ENCODE assay signal across 19 cellular contexts in genomic region chr11:18524248-18524647, GRCh38. TPM values are rescaled to one million over a fixed set of nuclear protein-coding genes. Genes with fewer than 3 reads are reported as not detected.
A peak's percentile ranks its signal among the peaks of the same experiment; 100 is the strongest.
DNase-seq lines count a peak whose midpoint lies in the region; ATAC-seq, FAIRE-seq and TF ChIP-seq lines count a peak whose summit lies in the region.
"Had no signal": no experiment of that assay in that cellular context is flagged by ENCODE, and none has a peak within 500 bp of the region (broad histone marks: within the 10 kb centered on the region; RNA-seq: fewer than 3 reads in every experiment).

No MANE protein-coding gene starts in this region.

- peaks cover 38% of the 10 kb centered on the region for H3K36me3 Mint-ChIP-seq in stimulated activated naive CD8-positive, alpha-beta T cell treated with anti-CD3 and anti-CD28 coated beads, Interleukin-15, Interleukin-2, amounts not matched to agents 100 ng/mL and 50 ng/mL, for 24 hours (ENCODE audit: low read depth)

- H3K27me3 ChIP-seq in Panc1 (ENCODE audit: control insufficient read depth, insufficient read depth, low read length) (no peaks in the 10 kb centered on the region), endothelial cell of umbilical vein (ENCODE audit: control insufficient read depth in 2 of 2, insufficient read depth in 2 of 2, low read length in 2 of 2) (no peaks in the 10 kb centered on the region), uterus (no peaks in the 10 kb centered on the region)
- H3K27me3 ChIP-seq: ovary had no signal

- dilution Hi-C loops in endothelial cell of umbilical vein (cut with MboI; ENCODE audit: extremely low pct_ligation_motif_present, low sequenced_read_pairs): no loop called here

- no peak overlapping the region for H3K4me2 ChIP-seq in endothelial cell of umbilical vein (ENCODE audit: insufficient read depth, low read length)

- H3K27ac ChIP-seq in Panc1 (ENCODE audit: low read length) (no peak overlapping the region), endothelial cell of umbilical vein (ENCODE audit: insufficient read depth, low read depth, low read length) (no peak overlapping the region), uterus (no peak overlapping the region)
- H3K27ac ChIP-seq: coronary artery, lower lobe of right lung, ovary had no signal

- no peak for TF ChIP-seq CTCF in Panc1 (IDR thresholded peaks at IDR 0.05)
- no peak for TF ChIP-seq CTCF in endothelial cell of umbilical vein (IDR thresholded peaks at IDR 0.05; ENCODE audit: extremely low read depth in 1 of 2, insufficient read depth in 1 of 2, low read depth in 1 of 2, low read length in 2 of 2)
- no peak for TF ChIP-seq CTCF in uterus (IDR thresholded peaks at IDR 0.05)

- H3K4me3 Mint-ChIP-seq in stimulated activated naive CD8-positive, alpha-beta T cell treated with anti-CD3 and anti-CD28 coated beads, Interleukin-15, Interleukin-2, amounts not matched to agents 100 ng/mL and 50 ng/mL, for 24 hours: no peak overlapping the region

- CTCF ChIA-PET in Panc1 (lab: Charles Lee): no interaction called here
- CTCF ChIA-PET in endothelial cell of umbilical vein (lab: Charles Lee): interaction anchor here (0.6 to 0.8 kb wide), 2 partner anchors 10 to 127 kb away, joined by 3 read pairs; no protein-coding TSS in a partner anchor

- BruUV-seq in Panc1 (replicated peaks; lab: Mats Ljungman, UMichigan) (TSS peak; percentile 54), endothelial cell of umbilical vein (replicated peaks; lab: Mats Ljungman, UMichigan) (TSS peak; percentile 0)

- in situ Hi-C loops in Panc1 (cut with HindIII; ENCODE audit: low pct_unique_long_range_greater_than_20kb, low sequenced_read_pairs): no loop called here

- peak overlapping the region; percentile 41 for H3K27ac Mint-ChIP-seq in stimulated activated naive CD8-positive, alpha-beta T cell treated with anti-CD3 and anti-CD28 coated beads, Interleukin-15, Interleukin-2, amounts not matched to agents 100 ng/mL and 50 ng/mL, for 24 hours

- POLR2A ChIA-PET in Panc1 (lab: Charles Lee) (interaction anchor here (0.6 kb wide), 1 partner anchor 9 kb away, joined by 6 read pairs; no protein-coding TSS in a partner anchor), endothelial cell of umbilical vein (lab: Charles Lee) (no interaction called here)

- TF ChIP-seq POLR2A in endothelial cell of umbilical vein (IDR thresholded peaks at IDR 0.05; ENCODE audit: low read depth, low read length) (no peak), uterus (IDR thresholded peaks at IDR 0.05) (no peak)

- no peak for FAIRE-seq in endothelial cell of umbilical vein (lab: Jason Lieb, UNC)
- no peak for FAIRE-seq in HTR-8/SVneo (lab: Jason Lieb, UNC)
- FAIRE-seq: GM12892 had no signal

- intact Hi-C loops in Panc1 (cut with micrococcal nuclease; ENCODE audit: unreplicated experiment) (no loop called here), endothelial cell of umbilical vein (cut with micrococcal nuclease) (loop anchor here (10.0 kb wide), 1 partner anchor 279 kb away; the partner anchor contains the start of gene SAA2), sciatic nerve (cut with DNase I) (no loop called here), uterus (cut with DNase I; ENCODE audit: low total_unique reads) (no loop called here)

- DNase-seq in stimulated activated naive CD8-positive, alpha-beta T cell treated with anti-CD3 and anti-CD28 coated beads, Interleukin-15, Interleukin-2, amounts not matched to agents 100 U/mL and 50 U/mL, for 24 hours: no peak
- no peak for DNase-seq in Panc1 (ENCODE audit: low read depth, low spot score)
- no peak for DNase-seq in endothelial cell of umbilical vein (ENCODE audit: low read depth, low spot score)
- DNase-seq in HuH-7 (ENCODE audit: low spot score): no peak
- no peak for DNase-seq in sciatic nerve (ENCODE audit: low spot score)
- no peak for DNase-seq in uterus
- DNase-seq in HTR-8/SVneo (ENCODE audit: insufficient read length, low spot score): no peak
- DNase-seq: activated T-cell treated with anti-CD3 and anti-CD28 coated beads, Interleukin-2, amount 50 U/mL, for 48 hours; DMS79; lower lobe of right lung; NCI-H187 treated with DMSO at 0.1 percent for 48 hours; NCI-H2227 treated with DMSO at 0.1 percent for 48 hours; NCI-H748 treated with DMSO at 0.1 percent for 48 hours; ovary; right cardiac atrium; SHP77 had no signal

- no peaks in the 10 kb centered on the region for H3K9me1 ChIP-seq in endothelial cell of umbilical vein (replicated peaks; ENCODE audit: control insufficient read depth, extremely low read depth, insufficient read depth, low read length)

- H3K4me1 ChIP-seq in Panc1 (ENCODE audit: control insufficient read depth, insufficient read depth, low read length): peaks cover 15% of the 10 kb centered on the region
- H3K4me1 ChIP-seq in endothelial cell of umbilical vein (ENCODE audit: control insufficient read depth, extremely low read depth, insufficient read depth, low read length): peaks cover 15% of the 10 kb centered on the region
- no peaks in the 10 kb centered on the region for H3K4me1 ChIP-seq in uterus

- no peaks in the 10 kb centered on the region for H3K9me3 Mint-ChIP-seq in stimulated activated naive CD8-positive, alpha-beta T cell treated with anti-CD3 and anti-CD28 coated beads, Interleukin-15, Interleukin-2, amounts not matched to agents 100 ng/mL and 50 ng/mL, for 24 hours

- H3K9me3 ChIP-seq in Panc1 (ENCODE audit: control insufficient read depth, insufficient read depth, low read depth, low read length) (no peaks in the 10 kb centered on the region), endothelial cell of umbilical vein (replicated peaks; ENCODE audit: control insufficient read depth, insufficient read depth, low read length) (no peaks in the 10 kb centered on the region), uterus (no peaks in the 10 kb centered on the region)
- H3K9me3 ChIP-seq: lower lobe of right lung, ovary had no signal

- H3K4me3 ChIP-seq in Panc1 (ENCODE audit: low read depth in 2 of 2, low read length in 2 of 2) (no peak overlapping the region), endothelial cell of umbilical vein (replicated peaks in 1 of 3; ENCODE audit: insufficient read depth in 1 of 3, low read depth in 1 of 3, low read length in 3 of 3) (no peak overlapping the region), uterus (no peak overlapping the region)
- H3K4me3 ChIP-seq: coronary artery, lower lobe of right lung, ovary had no signal

- H3K79me2 ChIP-seq in endothelial cell of umbilical vein (ENCODE audit: control insufficient read depth, insufficient read depth, low read length): peaks cover 27% of the 10 kb centered on the region

- H3K4me1 Mint-ChIP-seq in stimulated activated naive CD8-positive, alpha-beta T cell treated with anti-CD3 and anti-CD28 coated beads, Interleukin-15, Interleukin-2, amounts not matched to agents 100 ng/mL and 50 ng/mL, for 24 hours (ENCODE audit: low read depth): peaks cover 63% of the 10 kb centered on the region

- no peak for ATAC-seq in stimulated activated naive CD8-positive, alpha-beta T cell treated with anti-CD3 and anti-CD28 coated beads, Interleukin-15, Interleukin-2, amounts not matched to agents 100 U/mL and 50 U/mL, for 24 hours
- ATAC-seq in Panc1: no peak
- ATAC-seq in sciatic nerve: no peak
- ATAC-seq: lower lobe of right lung, right cardiac atrium had no signal

- no peaks in the 10 kb centered on the region for H4K20me1 ChIP-seq in endothelial cell of umbilical vein (replicated peaks; ENCODE audit: control insufficient read depth, extremely low read depth, insufficient read depth, low read length)

- H2AFZ ChIP-seq in endothelial cell of umbilical vein (ENCODE audit: low read depth, low read length): no peak overlapping the region

- no peaks in the 10 kb centered on the region for H3K27me3 Mint-ChIP-seq in stimulated activated naive CD8-positive, alpha-beta T cell treated with anti-CD3 and anti-CD28 coated beads, Interleukin-15, Interleukin-2, amounts not matched to agents 100 ng/mL and 50 ng/mL, for 24 hours

- H3K36me3 ChIP-seq in Panc1 (ENCODE audit: control insufficient read depth, insufficient read depth, low read length): no peaks in the 10 kb centered on the region; the same call in 1 of the 2 replicates
- H3K36me3 ChIP-seq in endothelial cell of umbilical vein (ENCODE audit: control insufficient read depth in 2 of 2, extremely low read depth in 1 of 2, insufficient read depth in 2 of 2, low read length in 2 of 2): no peaks in the 10 kb centered on the region
- no peaks in the 10 kb centered on the region for H3K36me3 ChIP-seq in uterus
- H3K36me3 ChIP-seq: ovary had no signal

- H3K9ac ChIP-seq in endothelial cell of umbilical vein (replicated peaks; ENCODE audit: extremely low read depth, insufficient read depth, low read length): no peak overlapping the region

TF ChIP-seq in endothelial cell of umbilical vein, 7 proteins besides CTCF, POLR2A, EP300 and RAD21:
- TF ChIP-seq EZH2 (IDR thresholded peaks at IDR 0.05; ENCODE audit: borderline replicate concordance, low read depth, low read length, severe bottlenecking) (no peak), GATA2 (IDR thresholded peaks at IDR 0.05; ENCODE audit: insufficient read depth, insufficient read length, low read depth, low read length) (no peak), POLR2AphosphoS5 (IDR thresholded peaks at IDR 0.05; ENCODE audit: insufficient read depth, low read depth, low read length) (no peak), MYC (IDR thresholded peaks at IDR 0.05; ENCODE audit: low read depth, low read length) (no peak)
- TF ChIP-seq, protein P1, sequence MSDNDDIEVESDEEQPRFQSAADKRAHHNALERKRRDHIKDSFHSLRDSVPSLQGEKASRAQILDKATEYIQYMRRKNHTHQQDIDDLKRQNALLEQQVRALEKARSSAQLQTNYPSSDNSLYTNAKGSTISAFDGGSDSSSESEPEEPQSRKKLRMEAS (IDR thresholded peaks at IDR 0.05; ENCODE audit: insufficient read depth, insufficient read length): no peak

RNA-seq across cellular contexts. Expression of gene TSG101, which starts 2.5 kb away (rescaled TPM):
- total RNA-seq in Panc1 (2021; ENCODE audit: unreplicated experiment) (79.1 TPM), endothelial cell of umbilical vein (41.3 and 45.5 TPM in 2 replicates), sciatic nerve (49.2 TPM), uterus (10 to 100 TPM; 37.2 to 97.7 (median 82.0) TPM)
- 198 TPM for polyA plus RNA-seq in Panc1 (2012; ENCODE audit: insufficient read length)
- polyA plus RNA-seq in endothelial cell of umbilical vein: 160 and 163 TPM in 2 replicates
- 113 and 120 TPM in 2 replicates for polyA plus RNA-seq in endothelial cell of umbilical vein (2011; cell fraction: cytosol; rRNA removed)
- 62.4 and 69.0 TPM in 2 replicates for polyA plus RNA-seq in endothelial cell of umbilical vein (2011; cell fraction: nucleus; rRNA removed)
- 46.0 and 55.4 TPM in 2 replicates for polyA plus RNA-seq in endothelial cell of umbilical vein (2012)
- polyA minus RNA-seq in endothelial cell of umbilical vein: 99.9 and 101 TPM in 2 replicates
- 63.0 TPM for polyA minus RNA-seq in endothelial cell of umbilical vein (2011; cell fraction: cytosol; rRNA and poly(A)+ RNA removed)
- 34.9 and 41.4 TPM in 2 replicates for polyA minus RNA-seq in endothelial cell of umbilical vein (2011; cell fraction: nucleus; rRNA and poly(A)+ RNA removed)
